ENCODE assay signal across 8 cellular contexts in the genomic region with DNA sequence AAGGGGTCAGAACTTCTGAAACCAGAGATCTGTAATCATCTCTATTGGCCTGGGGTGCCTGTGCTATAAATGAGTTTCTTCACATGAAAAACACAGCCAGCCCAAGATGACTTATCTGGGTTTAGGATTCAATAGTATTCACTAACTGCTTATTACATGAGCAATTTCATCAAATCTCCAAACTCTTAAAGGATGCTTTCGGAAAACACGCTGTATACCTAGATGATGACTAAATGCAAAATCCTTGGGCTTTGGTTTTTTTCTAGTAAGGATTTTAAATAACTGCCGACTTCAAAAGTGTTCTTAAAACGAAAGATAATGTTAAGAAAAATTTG. TPM values are rescaled to one million over a fixed set of nuclear protein-coding genes. Genes with fewer than 3 reads are reported as not detected.
DNase-seq lines count a peak whose midpoint lies in the region; ATAC-seq and TF ChIP-seq lines count a peak whose summit lies in the region.

No MANE protein-coding gene starts in this region.

- H3K27me3 Mint-ChIP-seq in IgD-negative memory B cell (no peaks in the 10 kb centered on the region), chondrocyte (ENCODE audit: low read depth) (no peaks in the 10 kb centered on the region), natural killer cell (ENCODE audit: low read depth in 2 of 2) (no peaks in the 10 kb centered on the region)

- ATAC-seq in natural killer cell = no peak
- ATAC-seq in GM21529 (IDR thresholded peaks at IDR 0.05; ENCODE audit: unreplicated experiment) = no peak

- intact Hi-C loops in natural killer cell (cut with micrococcal nuclease) = loop anchor here (2.0 to 10.0 kb wide), 3 partner anchors 290 to 1652 kb away; partner anchors contain the start of gene ANKRD28

- H3K4me1 Mint-ChIP-seq in IgD-negative memory B cell (peaks cover 10 to 16% (median 16%) of the 10 kb centered on the region in 3 donors), chondrocyte (ENCODE audit: low read depth) (peaks cover 65% of the 10 kb centered on the region), natural killer cell (peaks cover 48 to 57% of the 10 kb centered on the region in 2 donors)

- H3K4me3 Mint-ChIP-seq in IgD-negative memory B cell (peak overlapping the region in 1 of 4 donors; percentile 45), chondrocyte (ENCODE audit: unreplicated experiment) (no peak overlapping the region), natural killer cell (peak overlapping the region; percentile 86)

- no peaks in the 10 kb centered on the region for H3K9me3 Mint-ChIP-seq in IgD-negative memory B cell
- no peaks in the 10 kb centered on the region for H3K9me3 Mint-ChIP-seq in chondrocyte (ENCODE audit: low read depth)
- no peaks in the 10 kb centered on the region for H3K9me3 Mint-ChIP-seq in natural killer cell

- TF ChIP-seq CTCF in AG10803 (conservative IDR thresholded peaks at IDR 0.05; ENCODE audit: low read length) = no peak
- no peak for TF ChIP-seq CTCF in chondrocyte (IDR thresholded peaks at IDR 0.05)
- TF ChIP-seq CTCF in natural killer cell (IDR thresholded peaks at IDR 0.05) = no peak

- peaks cover 10% of the 10 kb centered on the region for H3K36me3 Mint-ChIP-seq in IgD-negative memory B cell
- H3K36me3 Mint-ChIP-seq in chondrocyte (ENCODE audit: low read depth) = peaks cover 21% of the 10 kb centered on the region
- no peaks in the 10 kb centered on the region for H3K36me3 Mint-ChIP-seq in natural killer cell

- H3K4me3 ChIP-seq in AG10803 (ENCODE audit: low read length) = no peak overlapping the region

- DNase-seq in AG10803 (ENCODE audit: low read depth) = peak; percentile 81
- DNase-seq in chondrocyte (ENCODE audit: low spot score) = no peak
- DNase-seq in natural killer cell = no peak
- DNase-seq in NCI-H1105 treated with DMSO at 0.1 percent for 48 hours (lab: John Stamatoyannopoulos, UW) = no peak
- no peak for DNase-seq in cerebellum (ENCODE audit: low spot score)
- DNase-seq in NCI-H2196 treated with DMSO at 0.1 percent for 48 hours (lab: John Stamatoyannopoulos, UW; ENCODE audit: unreplicated experiment) = no peak

- peak overlapping the region; percentile 94 to 99 (median 96) for H3K27ac Mint-ChIP-seq in IgD-negative memory B cell
- peak overlapping the region; percentile 99 for H3K27ac Mint-ChIP-seq in chondrocyte (ENCODE audit: unreplicated experiment)
- peak overlapping the region; percentile 95 to 100 for H3K27ac Mint-ChIP-seq in natural killer cell

RNA-seq across cellular contexts. Expression of gene TMEM43, which starts 18.4 kb away (rescaled TPM):
- 40.0 TPM for polyA plus RNA-seq in IgD-negative memory B cell
- 83.4 to 89.1 TPM (median 84.9 TPM) in 3 replicates for total RNA-seq in chondrocyte
- total RNA-seq in natural killer cell = 10 to 100 TPM; 49.5 to 61.1 (median 54.1) TPM
- 39.0 TPM for total RNA-seq in cerebellum

RNA-seq across cellular contexts. Expression of gene CHCHD4, which starts 18.6 kb away (rescaled TPM):
- polyA plus RNA-seq in IgD-negative memory B cell = 18.7 TPM
- 6.1 to 8.1 TPM (median 7.2 TPM) in 3 replicates for total RNA-seq in chondrocyte
- total RNA-seq in natural killer cell = 1 to 10 TPM; 2.1 to 4.3 (median 3.4) TPM
- total RNA-seq in cerebellum = 5.4 TPM

RNA-seq across cellular contexts. Expression of gene XPC, which starts 35.2 kb away (rescaled TPM):
- 40.6 TPM for polyA plus RNA-seq in IgD-negative memory B cell
- total RNA-seq in chondrocyte = 24.9 to 35.9 TPM (median 26.8 TPM) in 3 replicates
- 10 to 100 TPM; 45.5 to 62.1 (median 50.0) TPM for total RNA-seq in natural killer cell
- total RNA-seq in cerebellum = 15.3 TPM

RNA-seq across cellular contexts. Expression of gene LSM3, which starts 35.4 kb away (rescaled TPM):
- polyA plus RNA-seq in IgD-negative memory B cell = 25.3 TPM
- total RNA-seq in chondrocyte (8.1 to 12.8 TPM (median 8.4 TPM) in 3 replicates), natural killer cell (1 to 10 TPM; 7.6 to 9.1 (median 8.9) TPM), cerebellum (6.8 TPM)
